16 cellular contexts compared by ENCODE assay signal in the genomic region with DNA sequence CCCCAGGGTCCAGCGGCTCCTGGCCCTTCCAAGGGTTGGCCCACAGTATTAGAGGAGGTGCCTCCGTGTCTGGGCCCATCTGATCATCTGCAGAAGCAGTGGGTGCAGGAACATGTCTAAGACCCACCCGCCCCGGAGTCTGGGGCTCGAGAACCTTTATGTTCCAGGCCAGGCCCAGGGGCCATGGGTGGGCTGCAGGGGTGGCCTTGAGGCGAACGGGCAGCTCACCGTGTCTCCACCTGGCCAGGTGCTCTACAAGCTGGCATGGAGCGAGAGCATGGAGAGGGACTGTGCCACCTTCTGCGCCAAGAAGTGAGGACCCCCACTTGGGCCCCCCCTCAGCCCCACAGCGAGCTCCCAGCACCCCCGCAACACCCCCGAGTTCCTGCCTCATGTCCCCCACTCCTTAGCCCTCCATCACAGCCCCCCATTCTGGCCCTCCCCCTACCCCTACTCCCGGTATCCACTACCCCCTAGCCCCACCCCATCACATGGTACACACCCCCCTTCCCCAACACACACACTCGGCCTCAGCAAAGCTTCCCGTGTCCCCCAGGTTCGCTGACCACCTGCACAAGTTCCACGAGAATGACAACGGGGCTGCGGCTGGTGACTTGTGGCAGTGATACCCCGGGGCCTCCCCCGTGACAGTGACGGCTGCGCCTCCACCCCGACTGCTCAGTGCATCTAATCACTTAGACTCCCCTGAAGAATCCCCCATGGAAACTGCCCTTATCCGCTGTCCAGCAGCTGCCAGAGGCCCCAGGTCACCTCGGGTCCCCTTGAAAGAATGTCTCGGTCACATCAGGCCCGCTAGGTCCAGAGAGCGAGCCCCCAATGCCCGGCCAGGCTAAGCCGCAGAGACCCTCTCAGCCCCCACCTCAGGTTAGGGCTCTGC. TPM values are rescaled to one million over a fixed set of nuclear protein-coding genes. Genes with fewer than 3 reads are reported as not detected.
DNase-seq lines count a peak whose midpoint lies in the region; ATAC-seq and TF ChIP-seq lines count a peak whose summit lies in the region.
"Had no signal": no experiment of that assay in that cellular context is flagged by ENCODE, and none has a peak within 500 bp of the region (broad histone marks: within the 10 kb centered on the region; RNA-seq: fewer than 3 reads in every experiment).

No MANE protein-coding gene starts in this region.

- H3K27ac Mint-ChIP-seq in memory B cell, result peak overlapping the region; percentile 91
- no peak overlapping the region for H3K27ac Mint-ChIP-seq in activated CD4-positive, alpha-beta T cell treated with anti-CD3 and anti-CD28 coated beads for 36 hours
- H3K27ac Mint-ChIP-seq in immature natural killer cell, result no peak overlapping the region
- H3K27ac Mint-ChIP-seq: HFFc6 had no signal

- no peaks in the 10 kb centered on the region for H3K36me3 ChIP-seq in BLaER1 treated with 17β-estradiol and CSF1 and Interleukin-3, amounts not matched to agents 10 nM and 100 nM
- no peaks in the 10 kb centered on the region for H3K36me3 ChIP-seq in RWPE2 (ENCODE audit: low read depth)
- H3K36me3 ChIP-seq in osteoblast (ENCODE audit: insufficient read depth, low read length), result no peaks in the 10 kb centered on the region
- H3K36me3 ChIP-seq: HAP-1 had no signal

- H3K4me2 ChIP-seq in BLaER1 treated with 17β-estradiol and CSF1 and Interleukin-3, amounts not matched to agents 10 nM and 100 nM, result peak overlapping the region in 8 of 11 experiments; percentile 89 to 100 (median 97); a peak in 9 of 22 replicates
- H3K4me2 ChIP-seq in osteoblast (ENCODE audit: insufficient read depth, low read length), result no peak overlapping the region

- DNase-seq in RWPE2 (ENCODE audit: low spot score), result peak; percentile 61
- DNase-seq in memory B cell (ENCODE audit: low spot score in 2 of 2), result no peak
- DNase-seq in osteoblast (ENCODE audit: insufficient read length, low spot score, missing footprints), result peak; percentile 79
- no peak for DNase-seq in activated CD4-positive, alpha-beta T cell treated with anti-CD3 and anti-CD28 coated beads for 36 hours
- no peak for DNase-seq in immature natural killer cell
- no peak for DNase-seq in SKM-1 (lab: John Stamatoyannopoulos, UW; ENCODE audit: unreplicated experiment)
- DNase-seq in KBM-7, result no peak
- DNase-seq: 8988T, AML-193, DMS79, GOT3, HFFc6 had no signal

- H2AFZ ChIP-seq in osteoblast (ENCODE audit: low read length), result no peak overlapping the region

- CTCF ChIA-PET in activated CD4-positive, alpha-beta T cell treated with anti-CD3 and anti-CD28 coated beads for 36 hours (lab: Charles Lee), result interaction anchor here (0.6 to 1.4 kb wide), 2 partner anchors 11 to 124 kb away, joined by 3 read pairs; no protein-coding TSS in a partner anchor

- peaks cover 32 to 59% (median 53%) of the 10 kb centered on the region in 10 experiments for H3K4me1 ChIP-seq in BLaER1 treated with 17β-estradiol and CSF1 and Interleukin-3, amounts not matched to agents 10 nM and 100 nM
- no peaks in the 10 kb centered on the region for H3K4me1 ChIP-seq in RWPE2 (ENCODE audit: insufficient read depth, poor library complexity, severe bottlenecking)
- peaks cover 12% of the 10 kb centered on the region for H3K4me1 ChIP-seq in osteoblast (ENCODE audit: insufficient read depth, low read length)

- H3K27ac ChIP-seq in BLaER1 treated with 17β-estradiol and CSF1 and Interleukin-3, amounts not matched to agents 10 nM and 100 nM, result no peak overlapping the region
- H3K27ac ChIP-seq in RWPE2 (ENCODE audit: poor library complexity, severe bottlenecking) (no peak overlapping the region), osteoblast (ENCODE audit: low read depth, low read length) (no peak overlapping the region)
- H3K27ac ChIP-seq: C4-2B had no signal

- in situ Hi-C loops in KBM-7 (cut with MboI; ENCODE audit: low pct_unique_long_range_greater_than_20kb, low sequenced_read_pairs), result loop anchor here (5.0 kb wide), 1 partner anchor 110 kb away; no protein-coding TSS in a partner anchor

- H3K9ac ChIP-seq in BLaER1 treated with 17β-estradiol and CSF1 and Interleukin-3, amounts not matched to agents 10 nM and 100 nM, result 0 out of 22 replicates have a peak overlapping the region, but pooled peaks of 1 of the 11 experiments have one; percentile 27

- no peaks in the 10 kb centered on the region for H3K79me2 ChIP-seq in osteoblast (ENCODE audit: insufficient read depth, low read length)

- no peak overlapping the region for H3K4me3 Mint-ChIP-seq in memory B cell
- no peak overlapping the region for H3K4me3 Mint-ChIP-seq in activated CD4-positive, alpha-beta T cell treated with anti-CD3 and anti-CD28 coated beads for 36 hours
- H3K4me3 Mint-ChIP-seq in immature natural killer cell, result no peak overlapping the region
- H3K4me3 Mint-ChIP-seq: HFFc6 had no signal

- H3K4me3 ChIP-seq in BLaER1 treated with 17β-estradiol and CSF1 and Interleukin-3, amounts not matched to agents 10 nM and 100 nM, result no peak overlapping the region
- no peak overlapping the region for H3K4me3 ChIP-seq in RWPE2 (ENCODE audit: severe bottlenecking)
- no peak overlapping the region for H3K4me3 ChIP-seq in osteoblast (ENCODE audit: insufficient read depth, low read length)
- H3K4me3 ChIP-seq: HAP-1 had no signal

- no peaks in the 10 kb centered on the region for H3K36me3 Mint-ChIP-seq in memory B cell
- no peaks in the 10 kb centered on the region for H3K36me3 Mint-ChIP-seq in activated CD4-positive, alpha-beta T cell treated with anti-CD3 and anti-CD28 coated beads for 36 hours (ENCODE audit: low read depth)
- H3K36me3 Mint-ChIP-seq in immature natural killer cell, result no peaks in the 10 kb centered on the region
- H3K36me3 Mint-ChIP-seq: CD4-positive, alpha-beta memory T cell had no signal

- H3K27me3 ChIP-seq in BLaER1 treated with 17β-estradiol and CSF1 and Interleukin-3, amounts not matched to agents 10 nM and 100 nM, result no peaks in the 10 kb centered on the region
- H3K27me3 ChIP-seq in RWPE2 (ENCODE audit: insufficient read depth, poor library complexity, severe bottlenecking), result no peaks in the 10 kb centered on the region
- peaks cover 2% of the 10 kb centered on the region for H3K27me3 ChIP-seq in osteoblast (ENCODE audit: insufficient read depth, low read length)

- POLR2A ChIA-PET in activated CD4-positive, alpha-beta T cell treated with anti-CD3 and anti-CD28 coated beads for 36 hours (lab: Charles Lee), result no interaction called here

- H4K20me1 ChIP-seq in BLaER1 treated with 17β-estradiol and CSF1 and Interleukin-3, amounts not matched to agents 10 nM and 100 nM, result peaks cover 4 to 16% (median 9%) of the 10 kb centered on the region in 11 experiments; a peak in 21 of 22 replicates
- H4K20me1 ChIP-seq in osteoblast (ENCODE audit: insufficient read depth, low read length), result no peaks in the 10 kb centered on the region

- intact Hi-C loops in activated CD4-positive, alpha-beta T cell treated with anti-CD3 and anti-CD28 coated beads for 36 hours (cut with DNase I, micrococcal nuclease), result loop anchor here in 1 of 2 experiments (10.0 kb wide), 1 partner anchor 182 kb away; a partner anchor contains a TSS

- H3K27me3 Mint-ChIP-seq in memory B cell, result no peaks in the 10 kb centered on the region
- peaks cover 7% of the 10 kb centered on the region for H3K27me3 Mint-ChIP-seq in activated CD4-positive, alpha-beta T cell treated with anti-CD3 and anti-CD28 coated beads for 36 hours
- H3K27me3 Mint-ChIP-seq in immature natural killer cell (ENCODE audit: low read depth in 3 of 3), result peaks cover 0 to 5% (median 2%) of the 10 kb centered on the region in 3 donors
- H3K27me3 Mint-ChIP-seq: CD4-positive, alpha-beta memory T cell had no signal

- H3K4me1 Mint-ChIP-seq in memory B cell, result peaks cover 29% of the 10 kb centered on the region
- peaks cover 20% of the 10 kb centered on the region for H3K4me1 Mint-ChIP-seq in activated CD4-positive, alpha-beta T cell treated with anti-CD3 and anti-CD28 coated beads for 36 hours
- H3K4me1 Mint-ChIP-seq in immature natural killer cell, result peaks cover 0 to 6% of the 10 kb centered on the region in 2 donors

- ATAC-seq in RWPE2 (ENCODE audit: low read depth) (no peak), memory B cell (ENCODE audit: low read depth) (no peak)
- no peak for ATAC-seq in activated CD4-positive, alpha-beta T cell treated with anti-CD3 and anti-CD28 coated beads for 36 hours

- H3K9me3 Mint-ChIP-seq in memory B cell (no peaks in the 10 kb centered on the region), immature natural killer cell (no peaks in the 10 kb centered on the region)
- no peaks in the 10 kb centered on the region for H3K9me3 Mint-ChIP-seq in activated CD4-positive, alpha-beta T cell treated with anti-CD3 and anti-CD28 coated beads for 36 hours (ENCODE audit: low read depth)
- H3K9me3 Mint-ChIP-seq: CD4-positive, alpha-beta memory T cell; HFFc6 had no signal

- TF ChIP-seq CTCF in RWPE2 (IDR thresholded peaks at IDR 0.05; ENCODE audit: poor library complexity, severe bottlenecking) (no peak), osteoblast (IDR thresholded peaks at IDR 0.05; ENCODE audit: extremely low read depth, low read depth, low read length) (no peak)

- H3K9me3 ChIP-seq in BLaER1 treated with 17β-estradiol and CSF1 and Interleukin-3, amounts not matched to agents 10 nM and 100 nM (replicated peaks in 1 of 11), result no peaks in the 10 kb centered on the region
- H3K9me3 ChIP-seq in RWPE2 (ENCODE audit: severe bottlenecking) (no peaks in the 10 kb centered on the region), osteoblast (ENCODE audit: low read depth, low read length) (no peaks in the 10 kb centered on the region)
- H3K9me3 ChIP-seq: HAP-1 had no signal

RNA-seq across cellular contexts. Expression of a gene that starts 4.0 kb away (rescaled TPM):
- total RNA-seq in osteoblast, result 2.1 and 2.2 TPM in 2 replicates
- total RNA-seq in activated CD4-positive, alpha-beta T cell treated with anti-CD3 and anti-CD28 coated beads for 36 hours, result 1 to 10 TPM; 2.7 to 3.2 TPM
- polyA plus RNA-seq in immature natural killer cell, result 1 to 10 TPM in 1 of 3 donors, not detected in 2; 1.1 TPM

Comparison
In these comparisons a context has a peak if more than half of its experiments do, and no peak if none do; other contexts are left out.
1. DNase-seq: peak in RWPE2 (single experiment) and osteoblast (single experiment); none in memory B cell (0 of 2), activated CD4-positive, alpha-beta T cell treated with anti-CD3 and anti-CD28 coated beads for 36 hours (single experiment), immature natural killer cell (0 of 3), SKM-1 (single experiment) and KBM-7 (single experiment).